ENCODE assay signal across 21 cellular contexts in the genomic region with DNA sequence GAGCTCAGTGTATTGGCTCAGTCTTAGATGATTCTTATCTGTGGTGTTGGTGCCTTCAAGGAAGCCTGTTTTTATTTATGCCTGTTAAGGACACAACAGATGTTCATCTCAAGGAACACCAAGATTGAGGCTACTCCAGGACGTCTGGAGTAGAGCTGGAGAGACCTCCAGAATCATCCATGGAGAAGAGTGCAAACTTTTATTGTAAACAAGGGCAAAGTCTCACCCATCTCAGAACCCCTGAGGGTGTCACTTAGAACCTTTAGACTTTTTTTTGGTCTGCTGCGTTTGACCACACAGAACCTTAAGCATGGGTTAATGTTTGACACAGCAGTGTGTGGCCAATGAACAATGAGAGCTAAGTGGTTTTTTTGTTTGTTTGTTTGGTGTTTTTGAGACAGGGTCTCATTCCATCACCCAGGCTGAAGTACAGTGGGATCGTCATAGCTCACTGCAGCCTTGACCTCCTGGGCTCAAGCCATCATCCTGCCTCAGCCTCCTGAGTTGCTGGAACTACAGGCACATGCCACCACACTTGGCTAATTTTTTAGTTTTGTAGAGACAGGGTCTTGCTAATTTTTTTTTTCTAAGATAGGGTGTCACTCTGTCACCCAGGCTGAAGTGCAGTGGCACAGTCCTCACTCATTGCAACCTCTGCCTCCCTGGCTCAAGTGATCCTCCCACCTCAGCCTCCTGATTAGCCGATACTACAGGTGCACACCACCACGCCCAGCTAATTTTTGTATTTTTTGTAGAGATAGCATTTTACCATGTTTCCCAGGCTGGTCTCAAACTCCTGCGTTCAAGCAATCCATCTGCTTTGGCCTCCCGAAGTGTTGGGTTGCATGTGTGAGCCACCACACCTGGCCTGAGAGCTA. TPM values are rescaled to one million over a fixed set of nuclear protein-coding genes. Genes with fewer than 3 reads are reported as not detected.
"Had no signal": no experiment of that assay in that cellular context is flagged by ENCODE, and none has a peak within 500 bp of the region (broad histone marks: within the 10 kb centered on the region; RNA-seq: fewer than 3 reads in every experiment).

No MANE protein-coding gene starts in this region.

- H3K27ac ChIP-seq: esophagus muscularis mucosa, gastrocnemius medialis, right atrium auricular region, upper lobe of right lung had no signal

- H3K4me1 Mint-ChIP-seq: activated CD4-positive, alpha-beta T cell treated with anti-CD3 and anti-CD28 coated beads, Interleukin-2, amount 10 ng/mL, durations not matched to agents 24 days and 14 days; activated CD8-positive, alpha-beta memory T cell treated with anti-CD3 and anti-CD28 coated beads, Interleukin-2, amount 10 ng/mL, durations not matched to agents 7 days and 5 days had no signal

- H3K36me3 Mint-ChIP-seq: activated CD8-positive, alpha-beta memory T cell treated with anti-CD3 and anti-CD28 coated beads, Interleukin-2, amount 10 ng/mL, durations not matched to agents 7 days and 5 days; activated naive CD8-positive, alpha-beta T cell; mesothelial cell of epicardium; naive thymus-derived CD8-positive, alpha-beta T cell had no signal

- H3K9me3 Mint-ChIP-seq: activated CD4-positive, alpha-beta T cell treated with anti-CD3 and anti-CD28 coated beads, Interleukin-2, amount 10 ng/mL, durations not matched to agents 24 days and 14 days; activated CD8-positive, alpha-beta T cell treated with anti-CD3 and anti-CD28 coated beads for 36 hours; central memory CD8-positive, alpha-beta T cell; mesothelial cell of epicardium; naive thymus-derived CD8-positive, alpha-beta T cell had no signal

- ATAC-seq: activated CD4-positive, CD25-positive, alpha-beta regulatory T cell treated with anti-CD3 and anti-CD28 coated beads, Interleukin-2, amount 50 U/mL, for 24 hours; activated CD8-positive, alpha-beta memory T cell treated with anti-CD3 and anti-CD28 coated beads, Interleukin-2, amount 10 ng/mL, durations not matched to agents 7 days and 5 days; activated CD8-positive, alpha-beta T cell treated with anti-CD3 and anti-CD28 coated beads for 36 hours; gastrocnemius medialis; left cardiac atrium; naive thymus-derived CD8-positive, alpha-beta T cell; upper lobe of right lung had no signal

- H3K4me3 ChIP-seq: esophagus muscularis mucosa, gastrocnemius medialis, right atrium auricular region, thoracic aorta, upper lobe of right lung had no signal

- H3K27ac Mint-ChIP-seq: activated CD4-positive, alpha-beta T cell treated with anti-CD3 and anti-CD28 coated beads, Interleukin-2, amount 10 ng/mL, durations not matched to agents 24 days and 14 days; activated CD8-positive, alpha-beta memory T cell treated with anti-CD3 and anti-CD28 coated beads, Interleukin-2, amount 10 ng/mL, durations not matched to agents 7 days and 5 days; activated CD8-positive, alpha-beta T cell treated with anti-CD3 and anti-CD28 coated beads for 36 hours; activated naive CD8-positive, alpha-beta T cell; mesothelial cell of epicardium; naive thymus-derived CD8-positive, alpha-beta T cell; progenitor cell of endocrine pancreas had no signal

- H3K27me3 ChIP-seq: esophagus muscularis mucosa, gastrocnemius medialis, right atrium auricular region, upper lobe of right lung had no signal

- H3K36me3 ChIP-seq: esophagus muscularis mucosa, right atrium auricular region, thoracic aorta, upper lobe of right lung had no signal

- H3K4me1 ChIP-seq: gastrocnemius medialis, right atrium auricular region had no signal

- H3K27me3 Mint-ChIP-seq: activated CD4-positive, alpha-beta T cell treated with anti-CD3 and anti-CD28 coated beads, Interleukin-2, amount 10 ng/mL, durations not matched to agents 24 days and 14 days had no signal

- H3K4me3 Mint-ChIP-seq: activated CD4-positive, alpha-beta T cell treated with anti-CD3 and anti-CD28 coated beads, Interleukin-2, amount 10 ng/mL, durations not matched to agents 24 days and 14 days; activated CD8-positive, alpha-beta memory T cell treated with anti-CD3 and anti-CD28 coated beads, Interleukin-2, amount 10 ng/mL, durations not matched to agents 7 days and 5 days; activated CD8-positive, alpha-beta T cell treated with anti-CD3 and anti-CD28 coated beads for 36 hours; activated naive CD8-positive, alpha-beta T cell; central memory CD8-positive, alpha-beta T cell; mesothelial cell of epicardium; naive thymus-derived CD8-positive, alpha-beta T cell had no signal

- DNase-seq: activated CD4-positive, alpha-beta T cell treated with anti-CD3 and anti-CD28 coated beads, Interleukin-2, amount 10 ng/mL, durations not matched to agents 24 days and 14 days; activated CD8-positive, alpha-beta memory T cell treated with anti-CD3 and anti-CD28 coated beads, Interleukin-2, amount 10 ng/mL, durations not matched to agents 7 days and 5 days; activated CD8-positive, alpha-beta T cell treated with anti-CD3 and anti-CD28 coated beads for 36 hours; activated T-cell treated with anti-CD3 and anti-CD28 coated beads for 4 hours; effector memory CD4-positive, alpha-beta T cell; gastrocnemius medialis; hypothalamus; left cardiac atrium; naive thymus-derived CD8-positive, alpha-beta T cell; stimulated activated CD4-positive, alpha-beta T cell treated with anti-CD3 and anti-CD28 coated beads, Interleukin-4, amount 100 ng/mL, for 24 hours; stimulated activated naive CD4-positive, alpha-beta T cell treated with Interleukin-2 at 50 U/mL for 16 hours; upper lobe of right lung had no signal

- H3K9me3 ChIP-seq: esophagus muscularis mucosa, gastrocnemius medialis, right atrium auricular region, thoracic aorta, upper lobe of right lung had no signal

RNA-seq across cellular contexts. Expression of gene SLC47A1, which starts 16.3 kb away (rescaled TPM):
- total RNA-seq: activated CD4-positive, alpha-beta T cell treated with anti-CD3 and anti-CD28 coated beads, Interleukin-2, amount 10 ng/mL, durations not matched to agents 24 days and 14 days; naive thymus-derived CD8-positive, alpha-beta T cell; T-helper 2 cell treated with Interferon-gamma antibody and Interleukin-4, amounts not matched to agents 100 ng/mL and 5 ng/mL, for 36 hours had no signal
